Comparison of ENCODE assay signal across 10 cellular contexts in the genomic region with DNA sequence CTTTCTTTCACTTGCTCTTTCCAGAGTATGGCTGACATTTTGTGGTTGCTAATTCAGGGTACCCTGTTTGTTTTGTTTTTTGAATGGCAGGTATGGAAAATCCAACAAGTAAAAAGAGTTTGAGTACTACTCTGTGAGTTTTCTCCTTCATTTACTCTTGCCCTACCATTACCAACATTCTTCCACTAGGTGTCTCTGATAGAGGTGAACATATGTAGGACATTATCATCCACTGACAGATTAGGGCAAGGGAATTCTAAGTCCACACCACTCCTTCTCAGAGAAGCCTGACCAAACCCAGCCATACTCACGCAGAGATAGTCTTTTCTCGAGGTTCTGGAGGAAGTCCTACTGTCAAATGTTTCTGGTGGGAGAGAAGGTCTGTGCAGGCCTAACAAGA. TPM values are rescaled to one million over a fixed set of nuclear protein-coding genes. Genes with fewer than 3 reads are reported as not detected.
A peak's percentile ranks its signal among the peaks of the same experiment; 100 is the strongest.
DNase-seq lines count a peak whose midpoint lies in the region; ATAC-seq and TF ChIP-seq lines count a peak whose summit lies in the region.
"Had no signal": no experiment of that assay in that cellular context is flagged by ENCODE, and none has a peak within 500 bp of the region (broad histone marks: within the 10 kb centered on the region; RNA-seq: fewer than 3 reads in every experiment).

No MANE protein-coding gene starts in this region.

- CTCF ChIA-PET in AG04450 (lab: Charles Lee): no interaction called here
- CTCF ChIA-PET in HEK293T (lab: Yijun Ruan, JAX): no interaction called here

- ATAC-seq in SK-N-SH treated with all-trans-retinoic acid at 6 μM for 48 hours: peak; percentile 54; the same call in 1 of the 3 replicates
- no peak for ATAC-seq in activated T-cell treated with anti-CD3 and anti-CD28 coated beads, Interleukin-2, amount 50 U/mL, for 4 hours
- no peak for ATAC-seq in HG02759 (IDR thresholded peaks at IDR 0.05; ENCODE audit: unreplicated experiment)

- DNase-seq in AG04450 (ENCODE audit: low read depth, low spot score) (no peak), HEK293T (ENCODE audit: extremely low spot score) (peak; percentile 29), fibroblast of the aortic adventitia (ENCODE audit: low read depth) (peak; percentile 14), globus pallidus (ENCODE audit: low spot score) (no peak), posterior vena cava (ENCODE audit: low spot score) (no peak)
- no peak for DNase-seq in activated T-cell treated with anti-CD3 and anti-CD28 coated beads, Interleukin-2, amount 50 U/mL, for 4 hours
- DNase-seq: CD4-positive, alpha-beta T cell; NCI-H510A had no signal

- intact Hi-C loops in posterior vena cava (cut with DNase I): no loop called here

- POLR2A ChIA-PET in AG04450 (lab: Yijun Ruan, JAX): no interaction called here
- POLR2A ChIA-PET in HEK293T (lab: Yijun Ruan, JAX): no interaction called here

- peaks cover 2% of the 10 kb centered on the region for H3K4me1 Mint-ChIP-seq in activated T-cell treated with anti-CD3 and anti-CD28 coated beads, Interleukin-2, amount 50 U/mL, for 4 hours (ENCODE audit: low read depth)

- H3K9me3 Mint-ChIP-seq in activated T-cell treated with anti-CD3 and anti-CD28 coated beads, Interleukin-2, amount 50 U/mL, for 4 hours: no peaks in the 10 kb centered on the region
- H3K9me3 Mint-ChIP-seq: CD4-positive, alpha-beta T cell had no signal

- H3K4me3 ChIP-seq in AG04450 (ENCODE audit: low read depth, low read length) (no peak overlapping the region), fibroblast of the aortic adventitia (ENCODE audit: low read depth, low read length) (no peak overlapping the region)

- no peaks in the 10 kb centered on the region for H3K27me3 ChIP-seq in AG04450 (ENCODE audit: control insufficient read depth, insufficient read depth, low read length)

- TF ChIP-seq CTCF in AG04450 (IDR thresholded peaks at IDR 0.05; ENCODE audit: low read depth, low read length): peak; percentile 32; the same call in 1 of the 2 replicates
- no peak for TF ChIP-seq CTCF in fibroblast of the aortic adventitia (IDR thresholded peaks at IDR 0.05; ENCODE audit: insufficient read depth, low read length)

- no peak overlapping the region for H3K27ac ChIP-seq in AG04450 (ENCODE audit: low read depth, low read length)

- no peaks in the 10 kb centered on the region for H3K9me3 ChIP-seq in AG04450 (ENCODE audit: control insufficient read depth, insufficient read depth, low read length)

- H3K4me3 Mint-ChIP-seq in activated T-cell treated with anti-CD3 and anti-CD28 coated beads, Interleukin-2, amount 50 U/mL, for 4 hours: no peak overlapping the region
- H3K4me3 Mint-ChIP-seq: CD4-positive, alpha-beta T cell had no signal

- H3K36me3 Mint-ChIP-seq in activated T-cell treated with anti-CD3 and anti-CD28 coated beads, Interleukin-2, amount 50 U/mL, for 4 hours (ENCODE audit: insufficient read depth): no peaks in the 10 kb centered on the region

- H3K27me3 Mint-ChIP-seq in activated T-cell treated with anti-CD3 and anti-CD28 coated beads, Interleukin-2, amount 50 U/mL, for 4 hours (ENCODE audit: low read depth): peaks cover 3% of the 10 kb centered on the region
- H3K27me3 Mint-ChIP-seq: CD4-positive, alpha-beta T cell had no signal

TF ChIP-seq in HEK293T, 16 proteins besides CTCF, POLR2A, EP300 and RAD21:
- TF ChIP-seq TARDBP (IDR thresholded peaks at IDR 0.05) (no peak), BHLHE40 (IDR thresholded peaks at IDR 0.05; ENCODE audit: borderline replicate concordance) (no peak), SUZ12 (IDR thresholded peaks at IDR 0.05) (no peak), CTBP1 (IDR thresholded peaks at IDR 0.05; ENCODE audit: borderline replicate concordance) (no peak), FOXA1 (IDR thresholded peaks at IDR 0.05) (no peak), NFRKB (IDR thresholded peaks at IDR 0.05) (no peak), ARNT (IDR thresholded peaks at IDR 0.05) (no peak), FOXM1 (IDR thresholded peaks at IDR 0.05; ENCODE audit: borderline replicate concordance) (no peak), ZNF384 (IDR thresholded peaks at IDR 0.05) (no peak), LEF1 (IDR thresholded peaks at IDR 0.05; ENCODE audit: borderline replicate concordance) (no peak), FOXK2 (IDR thresholded peaks at IDR 0.05) (no peak), ELF4 (IDR thresholded peaks at IDR 0.05) (no peak), HDGF (IDR thresholded peaks at IDR 0.05; ENCODE audit: borderline replicate concordance) (no peak), SP1 (IDR thresholded peaks at IDR 0.05) (no peak), L3MBTL2 (conservative IDR thresholded peaks at IDR 0.05) (no peak)
- TF ChIP-seq, protein P1, sequence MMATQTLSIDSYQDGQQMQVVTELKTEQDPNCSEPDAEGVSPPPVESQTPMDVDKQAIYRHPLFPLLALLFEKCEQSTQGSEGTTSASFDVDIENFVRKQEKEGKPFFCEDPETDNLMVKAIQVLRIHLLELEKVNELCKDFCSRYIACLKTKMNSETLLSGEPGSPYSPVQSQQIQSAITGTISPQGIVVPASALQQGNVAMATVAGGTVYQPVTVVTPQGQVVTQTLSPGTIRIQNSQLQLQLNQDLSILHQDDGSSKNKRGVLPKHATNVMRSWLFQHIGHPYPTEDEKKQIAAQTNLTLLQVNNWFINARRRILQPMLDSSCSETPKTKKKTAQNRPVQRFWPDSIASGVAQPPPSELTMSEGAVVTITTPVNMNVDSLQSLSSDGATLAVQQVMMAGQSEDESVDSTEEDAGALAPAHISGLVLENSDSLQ (IDR thresholded peaks at IDR 0.05): no peak

TF ChIP-seq in SK-N-SH treated with all-trans-retinoic acid at 6 μM for 48 hours, 23 proteins besides CTCF, POLR2A, EP300 and RAD21 (continues in another document):
- TF ChIP-seq CSDC2 (CRISPR knock-in tag; IDR thresholded peaks at IDR 0.05) (no peak), CSRNP3 (CRISPR knock-in tag; IDR thresholded peaks at IDR 0.05) (no peak), ARNTL (CRISPR knock-in tag; IDR thresholded peaks at IDR 0.05; ENCODE audit: borderline replicate concordance, low read depth) (no peak), SNAI2 (CRISPR knock-in tag; IDR thresholded peaks at IDR 0.05) (no peak), ZNF8 (CRISPR knock-in tag; IDR thresholded peaks at IDR 0.05) (no peak), TOX (CRISPR knock-in tag; IDR thresholded peaks at IDR 0.05; ENCODE audit: borderline replicate concordance) (no peak), OSR1 (CRISPR knock-in tag; IDR thresholded peaks at IDR 0.05) (no peak), POU6F1 (CRISPR knock-in tag; IDR thresholded peaks at IDR 0.05; ENCODE audit: borderline replicate concordance, low read depth) (no peak), ZNF70 (CRISPR knock-in tag; IDR thresholded peaks at IDR 0.05) (no peak)
- TF ChIP-seq, protein P2, sequence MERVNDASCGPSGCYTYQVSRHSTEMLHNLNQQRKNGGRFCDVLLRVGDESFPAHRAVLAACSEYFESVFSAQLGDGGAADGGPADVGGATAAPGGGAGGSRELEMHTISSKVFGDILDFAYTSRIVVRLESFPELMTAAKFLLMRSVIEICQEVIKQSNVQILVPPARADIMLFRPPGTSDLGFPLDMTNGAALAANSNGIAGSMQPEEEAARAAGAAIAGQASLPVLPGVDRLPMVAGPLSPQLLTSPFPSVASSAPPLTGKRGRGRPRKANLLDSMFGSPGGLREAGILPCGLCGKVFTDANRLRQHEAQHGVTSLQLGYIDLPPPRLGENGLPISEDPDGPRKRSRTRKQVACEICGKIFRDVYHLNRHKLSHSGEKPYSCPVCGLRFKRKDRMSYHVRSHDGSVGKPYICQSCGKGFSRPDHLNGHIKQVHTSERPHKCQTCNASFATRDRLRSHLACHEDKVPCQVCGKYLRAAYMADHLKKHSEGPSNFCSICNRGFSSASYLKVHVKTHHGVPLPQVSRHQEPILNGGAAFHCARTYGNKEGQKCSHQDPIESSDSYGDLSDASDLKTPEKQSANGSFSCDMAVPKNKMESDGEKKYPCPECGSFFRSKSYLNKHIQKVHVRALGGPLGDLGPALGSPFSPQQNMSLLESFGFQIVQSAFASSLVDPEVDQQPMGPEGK (CRISPR knock-in tag; IDR thresholded peaks at IDR 0.05; ENCODE audit: borderline replicate concordance): no peak

RNA-seq across cellular contexts. Expression of gene HDAC8, which starts 36.7 kb away (rescaled TPM):
- 22.7 and 24.8 TPM in 2 replicates for polyA plus RNA-seq in AG04450 (2011; rRNA removed)
- 29.6 and 32.5 TPM in 2 replicates for polyA minus RNA-seq in AG04450 (2011; rRNA and poly(A)+ RNA removed)
- total RNA-seq in fibroblast of the aortic adventitia (ENCODE audit: low replicate concordance) (18.9 and 20.1 TPM in 2 replicates), posterior vena cava (10 to 100 TPM; 24.7 to 25.6 TPM)
- total RNA-seq in activated T-cell treated with anti-CD3 and anti-CD28 coated beads, Interleukin-2, amount 50 U/mL, for 4 hours: 10 to 100 TPM; 15.9 to 19.6 (median 18.1) TPM

Comparison
In these comparisons a context has a peak if more than half of its experiments do, and no peak if none do; other contexts are left out.
1. DNase-seq: peak in HEK293T (single experiment) and fibroblast of the aortic adventitia (single experiment); none in AG04450 (single experiment), globus pallidus (single experiment), activated T-cell treated with anti-CD3 and anti-CD28 coated beads, Interleukin-2, amount 50 U/mL, for 4 hours (single experiment) and posterior vena cava (single experiment).